Comparison of ENCODE assay signal across 15 cellular contexts in genomic region chr5:88732862-88733261, GRCh38.
A peak's percentile ranks its signal among the peaks of the same experiment; 100 is the strongest.
DNase-seq lines count a peak whose midpoint lies in the region; ATAC-seq and TF ChIP-seq lines count a peak whose summit lies in the region.
"Had no signal": no experiment of that assay in that cellular context is flagged by ENCODE, and none has a peak within 500 bp of the region (broad histone marks: within the 10 kb centered on the region; RNA-seq: fewer than 3 reads in every experiment).

No MANE protein-coding gene starts in this region.

- H3K36me3 Mint-ChIP-seq in memory B cell, result peaks cover 18% of the 10 kb centered on the region
- H3K36me3 Mint-ChIP-seq: activated naive CD8-positive, alpha-beta T cell treated with anti-CD3 and anti-CD28 coated beads for 36 hours had no signal

- peak overlapping the region; percentile 6 for H3K4me3 Mint-ChIP-seq in memory B cell
- H3K4me3 Mint-ChIP-seq: activated naive CD8-positive, alpha-beta T cell treated with anti-CD3 and anti-CD28 coated beads for 36 hours had no signal

- intact Hi-C loops in left ventricle myocardium superior (cut with micrococcal nuclease) (loop anchor here (10.0 kb wide), 1 partner anchor 52 kb away; no protein-coding TSS in a partner anchor), tibial artery (cut with DNase I; ENCODE audit: low total_unique reads) (loop anchor here (2.0 to 10.0 kb wide), 2 partner anchors 52 to 150 kb away; partner anchors contain the start of gene MEF2C)

- H3K36me3 ChIP-seq in cardiac muscle cell (peaks cover 24% of the 10 kb centered on the region), WERI-Rb-1 (no peaks in the 10 kb centered on the region), tibial artery (peaks cover 0 to 8% (median 6%) of the 10 kb centered on the region in 3 donors)
- H3K36me3 ChIP-seq: right lobe of liver had no signal

- peak overlapping the region; percentile 79 for H3K27ac ChIP-seq in cardiac muscle cell
- H3K27ac ChIP-seq in WERI-Rb-1, result no peak overlapping the region
- peak overlapping the region; percentile 68 to 80 for H3K27ac ChIP-seq in tibial artery
- H3K27ac ChIP-seq: SJCRH30, VCaP had no signal

- DNase-seq in cardiac muscle cell (ENCODE audit: low read depth in 1 of 2, low spot score in 1 of 2) (no peak), left ventricle myocardium superior (no peak), WERI-Rb-1 (peak; percentile 20), memory B cell (ENCODE audit: low spot score in 2 of 2) (no peak), tibial artery (no peak)
- DNase-seq: activated CD8-positive, alpha-beta memory T cell treated with anti-CD3 and anti-CD28 coated beads, Interleukin-2, amount 50 U/mL, for 4 hours; activated naive CD8-positive, alpha-beta T cell treated with anti-CD3 and anti-CD28 coated beads for 36 hours; NCI-H1092; right lobe of liver; SJCRH30; upper lobe of right lung had no signal

- peaks cover 49% of the 10 kb centered on the region for H3K4me1 Mint-ChIP-seq in memory B cell

- ATAC-seq in left ventricle myocardium superior (no peak), memory B cell (ENCODE audit: low read depth) (no peak), GM21529 (IDR thresholded peaks at IDR 0.05; ENCODE audit: unreplicated experiment) (no peak), GM19467 (IDR thresholded peaks at IDR 0.05; ENCODE audit: unreplicated experiment) (no peak), HG03159 (IDR thresholded peaks at IDR 0.05; ENCODE audit: unreplicated experiment) (no peak)

- no peaks in the 10 kb centered on the region for H3K27me3 Mint-ChIP-seq in memory B cell

- H3K4me1 ChIP-seq in cardiac muscle cell (ENCODE audit: low read depth), result peaks cover 25% of the 10 kb centered on the region
- peaks cover 0 to 66% (median 32%) of the 10 kb centered on the region in 4 donors for H3K4me1 ChIP-seq in tibial artery
- H3K4me1 ChIP-seq: right lobe of liver, SJCRH30 had no signal

- H3K4me3 ChIP-seq in cardiac muscle cell (no peak overlapping the region), WERI-Rb-1 (ENCODE audit: low read depth, low read length) (no peak overlapping the region), tibial artery (no peak overlapping the region)
- H3K4me3 ChIP-seq: right lobe of liver, SJCRH30, upper lobe of right lung had no signal

- H3K27me3 ChIP-seq in cardiac muscle cell (no peaks in the 10 kb centered on the region), WERI-Rb-1 (ENCODE audit: insufficient read depth, low read depth, severe bottlenecking) (no peaks in the 10 kb centered on the region), tibial artery (no peaks in the 10 kb centered on the region)
- H3K27me3 ChIP-seq: right lobe of liver, SJCRH30, upper lobe of right lung had no signal

- H3K9me3 ChIP-seq in cardiac muscle cell (ENCODE audit: low read depth) (no peaks in the 10 kb centered on the region), WERI-Rb-1 (ENCODE audit: severe bottlenecking) (no peaks in the 10 kb centered on the region), tibial artery (no peaks in the 10 kb centered on the region)
- H3K9me3 ChIP-seq: right lobe of liver, SJCRH30, upper lobe of right lung had no signal

- no peak for TF ChIP-seq CTCF in cardiac muscle cell (IDR thresholded peaks at IDR 0.05; ENCODE audit: low read depth, low read length)
- TF ChIP-seq CTCF in WERI-Rb-1 (IDR thresholded peaks at IDR 0.05; ENCODE audit: low read depth, low read length), result no peak
- TF ChIP-seq CTCF in tibial artery (IDR thresholded peaks at IDR 0.05), result no peak

- no peaks in the 10 kb centered on the region for H3K9me3 Mint-ChIP-seq in memory B cell
- H3K9me3 Mint-ChIP-seq: activated naive CD8-positive, alpha-beta T cell treated with anti-CD3 and anti-CD28 coated beads for 36 hours had no signal

- H3K27ac Mint-ChIP-seq in memory B cell, result peak overlapping the region; percentile 91
